In the genomic region with DNA sequence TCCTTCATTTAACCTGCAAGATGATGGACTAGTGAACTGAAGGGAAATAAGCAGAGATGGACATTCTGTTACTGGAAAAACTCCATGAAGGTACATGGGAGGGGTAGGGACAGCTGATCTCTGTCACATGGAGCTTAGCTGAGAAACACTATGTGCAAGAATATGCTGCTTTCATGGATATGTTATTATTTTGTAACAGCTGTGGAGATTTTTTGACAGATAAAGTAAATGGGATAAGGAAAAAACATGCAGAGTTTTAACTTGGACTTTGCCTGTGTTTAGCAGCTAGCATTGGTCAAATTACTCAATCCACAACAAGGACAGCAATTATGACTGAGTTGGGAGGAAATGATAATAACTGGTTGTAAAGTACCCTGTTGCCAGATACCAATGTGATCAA, we compare ENCODE assay signal across 23 cellular contexts.
"Had no signal": no experiment of that assay in that cellular context is flagged by ENCODE, and none has a peak within 500 bp of the region (broad histone marks: within the 10 kb centered on the region; RNA-seq: fewer than 3 reads in every experiment).

No MANE protein-coding gene starts in this region.

- H3K27me3 ChIP-seq: heart left ventricle, left lung had no signal

- H3K9me3 Mint-ChIP-seq: memory B cell, mesothelial cell of epicardium, naive B cell, nephron had no signal

- H3K36me3 Mint-ChIP-seq: memory B cell, mesothelial cell of epicardium, naive B cell had no signal

- DNase-seq: effector CD4-positive, alpha-beta T cell; endodermal cell; erythroblast; foreskin melanocyte; heart left ventricle; hypothalamus; kidney glomerular epithelial cell; left lung; lower lobe of right lung; naive B cell; occipital lobe; psoas muscle; retina; stimulated activated CD4-positive, alpha-beta T cell treated with anti-CD3 and anti-CD28 coated beads, Interleukin-2, amount 100 ng/mL, for 48 hours; stimulated activated naive CD4-positive, alpha-beta T cell treated with Interleukin-2 at 50 U/mL for 16 hours had no signal

- H3K9me3 ChIP-seq: heart left ventricle, left lung, lower lobe of right lung, psoas muscle had no signal

- H3K4me3 ChIP-seq: coronary artery, heart left ventricle, left lung, lower lobe of right lung, psoas muscle, smooth muscle cell had no signal

- H3K4me1 ChIP-seq: left lung, lower lobe of right lung, psoas muscle had no signal

- H3K27ac ChIP-seq: coronary artery, heart left ventricle, left lung, lower lobe of right lung, psoas muscle had no signal

- H3K36me3 ChIP-seq: heart left ventricle, left lung, lower lobe of right lung had no signal

- FAIRE-seq: endothelial cell of umbilical vein, islet of Langerhans had no signal

- H3K4me2 ChIP-seq: smooth muscle cell had no signal

- ATAC-seq: heart left ventricle, left lung, lower lobe of right lung, psoas muscle, sciatic nerve had no signal

- H3K27ac Mint-ChIP-seq: endodermal cell, memory B cell, mesothelial cell of epicardium, naive B cell, nephron had no signal
